In the genomic region with DNA sequence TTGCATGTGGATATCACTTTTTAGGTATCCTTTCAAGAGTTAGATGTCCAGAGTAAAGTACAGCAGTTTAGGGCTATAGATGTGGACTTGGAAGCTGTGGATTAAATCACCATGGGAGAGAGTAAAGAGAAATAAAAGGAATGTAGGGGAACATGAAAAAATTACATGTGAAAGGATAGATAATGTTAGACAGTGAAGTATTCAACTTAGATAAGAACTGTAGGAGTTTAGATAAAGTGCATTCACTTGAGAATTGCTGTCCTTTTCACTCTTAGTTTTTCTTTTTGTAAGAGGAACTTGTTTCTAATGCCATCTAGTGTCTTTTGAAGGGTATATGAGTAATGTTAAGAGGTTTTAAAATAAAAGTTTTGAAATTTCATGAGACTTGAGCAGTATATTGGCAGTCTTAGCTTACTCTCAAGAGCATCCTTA, we compare ENCODE assay signal across 8 cellular contexts. TPM values are rescaled to one million over a fixed set of nuclear protein-coding genes. Genes with fewer than 3 reads are reported as not detected.
A peak's percentile ranks its signal among the peaks of the same experiment; 100 is the strongest.
DNase-seq lines count a peak whose midpoint lies in the region; ATAC-seq, FAIRE-seq and TF ChIP-seq lines count a peak whose summit lies in the region.

No MANE protein-coding gene starts in this region.

- H3K27ac ChIP-seq in A549, result no peak overlapping the region

- peak in 1 of 2 experiments; percentile 16 for DNase-seq in A549 (ENCODE audit: low read depth in 1 of 2, low spot score in 1 of 2)
- peak; percentile 19 for DNase-seq in SKM-1 (lab: John Stamatoyannopoulos, UW; ENCODE audit: unreplicated experiment)
- peak; percentile 75 for DNase-seq in fibroblast of peridontal ligament (ENCODE audit: extremely low read depth)
- DNase-seq in urothelium cell line (ENCODE audit: low spot score), result no peak
- DNase-seq in NCI-H748 (lab: John Stamatoyannopoulos, UW; ENCODE audit: unreplicated experiment), result no peak
- no peak for DNase-seq in NCI-H345 treated with DMSO at 0.1 percent for 48 hours (lab: John Stamatoyannopoulos, UW; ENCODE audit: unreplicated experiment)
- no peak for DNase-seq in frontal cortex (ENCODE audit: low spot score in 2 of 2)

- POLR2A ChIA-PET in A549 (lab: Yijun Ruan, JAX), result no interaction called here

- TF ChIP-seq CTCF in A549 (IDR thresholded peaks at IDR 0.05), result peak; percentile 30; the same call in 1 of the 3 replicates

- no peak overlapping the region for H3K4me3 ChIP-seq in A549

- peaks cover 22% of the 10 kb centered on the region for H3K4me1 ChIP-seq in A549

- H3K4me2 ChIP-seq in A549, result peak overlapping the region; percentile 28; the same call in 1 of the 3 replicates

- no peaks in the 10 kb centered on the region for H3K9me3 ChIP-seq in A549

- CTCF ChIA-PET in A549 (lab: Yijun Ruan, JAX), result interaction anchor here (0.6 to 1.6 kb wide), 8 partner anchors 11 to 184 kb away, joined by 3 to 4 read pairs (median 3); no protein-coding TSS in a partner anchor

- TF ChIP-seq POLR2A in A549 (IDR thresholded peaks at IDR 0.05; ENCODE audit: low read length), result no peak

- peak in 1 of 2 experiments; percentile 37; a peak in 1 of 5 replicates for TF ChIP-seq RAD21 in A549 (conservative IDR thresholded peaks at IDR 0.05 in 1 of 2, IDR thresholded peaks at IDR 0.05 in 1 of 2)

- FAIRE-seq in A549 (lab: Jason Lieb, UNC) (no peak), urothelium cell line (lab: Jason Lieb, UNC) (no peak), frontal cortex (lab: Jason Lieb, UNC) (no peak)

- peak in 1 of 2 experiments; percentile 33; a peak in 1 of 6 replicates for ATAC-seq in A549
- ATAC-seq in GM18867 (IDR thresholded peaks at IDR 0.05; ENCODE audit: unreplicated experiment), result peak; percentile 39

- no peak for TF ChIP-seq EP300 in A549 (IDR thresholded peaks at IDR 0.05)

TF ChIP-seq in A549, 52 proteins besides CTCF, POLR2A, EP300 and RAD21:
- TF ChIP-seq FOSB (CRISPR knock-in tag; IDR thresholded peaks at IDR 0.05) (no peak), ESRRA (IDR thresholded peaks at IDR 0.05; ENCODE audit: borderline replicate concordance, low read length) (no peak), FOSL2 (IDR thresholded peaks at IDR 0.05) (no peak), FOSL2 (CRISPR knock-in tag; IDR thresholded peaks at IDR 0.05) (no peak), JUNB (IDR thresholded peaks at IDR 0.05) (no peak), CHD4 (IDR thresholded peaks at IDR 0.05; ENCODE audit: borderline replicate concordance) (no peak), HOXA7 (CRISPR knock-in tag; IDR thresholded peaks at IDR 0.05) (no peak), GATA3 (IDR thresholded peaks at IDR 0.05; ENCODE audit: borderline replicate concordance) (no peak), BHLHE40 (IDR thresholded peaks at IDR 0.05; ENCODE audit: low read depth, low read length) (no peak), ZFP36 (IDR thresholded peaks at IDR 0.05; ENCODE audit: borderline replicate concordance, partially characterized antibody) (no peak), POLR2AphosphoS2 (conservative IDR thresholded peaks at IDR 0.05; ENCODE audit: low read length) (no peak), HOXB5 (CRISPR knock-in tag; IDR thresholded peaks at IDR 0.05) (no peak), MAFK (IDR thresholded peaks at IDR 0.05; ENCODE audit: partially characterized antibody) (no peak), NPAS2 (CRISPR knock-in tag; IDR thresholded peaks at IDR 0.05; ENCODE audit: borderline replicate concordance) (no peak), CBX2 (IDR thresholded peaks at IDR 0.05; ENCODE audit: borderline replicate concordance, low read depth) (no peak)
- TF ChIP-seq, protein P1, sequence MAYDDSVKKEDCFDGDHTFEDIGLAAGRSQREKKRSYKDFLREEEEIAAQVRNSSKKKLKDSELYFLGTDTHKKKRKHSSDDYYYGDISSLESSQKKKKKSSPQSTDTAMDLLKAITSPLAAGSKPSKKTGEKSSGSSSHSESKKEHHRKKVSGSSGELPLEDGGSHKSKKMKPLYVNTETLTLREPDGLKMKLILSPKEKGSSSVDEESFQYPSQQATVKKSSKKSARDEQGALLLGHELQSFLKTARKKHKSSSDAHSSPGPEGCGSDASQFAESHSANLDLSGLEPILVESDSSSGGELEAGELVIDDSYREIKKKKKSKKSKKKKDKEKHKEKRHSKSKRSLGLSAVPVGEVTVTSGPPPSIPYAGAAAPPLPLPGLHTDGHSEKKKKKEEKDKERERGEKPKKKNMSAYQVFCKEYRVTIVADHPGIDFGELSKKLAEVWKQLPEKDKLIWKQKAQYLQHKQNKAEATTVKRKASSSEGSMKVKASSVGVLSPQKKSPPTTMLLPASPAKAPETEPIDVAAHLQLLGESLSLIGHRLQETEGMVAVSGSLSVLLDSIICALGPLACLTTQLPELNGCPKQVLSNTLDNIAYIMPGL (CRISPR knock-in tag; IDR thresholded peaks at IDR 0.05; ENCODE audit: borderline replicate concordance), result no peak
- TF ChIP-seq, protein P2, sequence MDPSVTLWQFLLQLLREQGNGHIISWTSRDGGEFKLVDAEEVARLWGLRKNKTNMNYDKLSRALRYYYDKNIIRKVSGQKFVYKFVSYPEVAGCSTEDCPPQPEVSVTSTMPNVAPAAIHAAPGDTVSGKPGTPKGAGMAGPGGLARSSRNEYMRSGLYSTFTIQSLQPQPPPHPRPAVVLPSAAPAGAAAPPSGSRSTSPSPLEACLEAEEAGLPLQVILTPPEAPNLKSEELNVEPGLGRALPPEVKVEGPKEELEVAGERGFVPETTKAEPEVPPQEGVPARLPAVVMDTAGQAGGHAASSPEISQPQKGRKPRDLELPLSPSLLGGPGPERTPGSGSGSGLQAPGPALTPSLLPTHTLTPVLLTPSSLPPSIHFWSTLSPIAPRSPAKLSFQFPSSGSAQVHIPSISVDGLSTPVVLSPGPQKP (IDR thresholded peaks at IDR 0.05; ENCODE audit: low read depth, low read length), result no peak
- TF ChIP-seq, protein P3, sequence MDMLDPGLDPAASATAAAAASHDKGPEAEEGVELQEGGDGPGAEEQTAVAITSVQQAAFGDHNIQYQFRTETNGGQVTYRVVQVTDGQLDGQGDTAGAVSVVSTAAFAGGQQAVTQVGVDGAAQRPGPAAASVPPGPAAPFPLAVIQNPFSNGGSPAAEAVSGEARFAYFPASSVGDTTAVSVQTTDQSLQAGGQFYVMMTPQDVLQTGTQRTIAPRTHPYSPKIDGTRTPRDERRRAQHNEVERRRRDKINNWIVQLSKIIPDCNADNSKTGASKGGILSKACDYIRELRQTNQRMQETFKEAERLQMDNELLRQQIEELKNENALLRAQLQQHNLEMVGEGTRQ (IDR thresholded peaks at IDR 0.05), result no peak
- TF ChIP-seq, protein P4, sequence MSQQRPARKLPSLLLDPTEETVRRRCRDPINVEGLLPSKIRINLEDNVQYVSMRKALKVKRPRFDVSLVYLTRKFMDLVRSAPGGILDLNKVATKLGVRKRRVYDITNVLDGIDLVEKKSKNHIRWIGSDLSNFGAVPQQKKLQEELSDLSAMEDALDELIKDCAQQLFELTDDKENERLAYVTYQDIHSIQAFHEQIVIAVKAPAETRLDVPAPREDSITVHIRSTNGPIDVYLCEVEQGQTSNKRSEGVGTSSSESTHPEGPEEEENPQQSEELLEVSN (IDR thresholded peaks at IDR 0.05; ENCODE audit: borderline replicate concordance, low read depth), result no peak
- TF ChIP-seq, protein P5, sequence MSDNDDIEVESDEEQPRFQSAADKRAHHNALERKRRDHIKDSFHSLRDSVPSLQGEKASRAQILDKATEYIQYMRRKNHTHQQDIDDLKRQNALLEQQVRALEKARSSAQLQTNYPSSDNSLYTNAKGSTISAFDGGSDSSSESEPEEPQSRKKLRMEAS (IDR thresholded peaks at IDR 0.05), result no peak
TF ChIP-seq in A549: peak in this region for 0.

RNA-seq across cellular contexts. Expression of a gene that starts 40.1 kb away (rescaled TPM):
- 19.3 and 23.6 TPM in 2 replicates for polyA plus RNA-seq in A549 (2011; rRNA removed)
- polyA plus RNA-seq in A549 (2012; cell fraction: cytosol; rRNA removed), result 17.6 and 22.3 TPM in 2 replicates
- 45.5 and 52.9 TPM in 2 replicates for polyA plus RNA-seq in A549 (2012; cell fraction: nucleus; rRNA removed)
- 16.8 to 20.5 TPM (median 18.5 TPM) in 3 replicates for polyA plus RNA-seq in A549 (2017; fragmentation: RNase III; extraction: RNeasy Plus Mini Kit Qiagen cat#74134 plus additional on column Dnase treatment)
- polyA minus RNA-seq in A549 (2011; rRNA and poly(A)+ RNA removed), result 55.6 and 60.9 TPM in 2 replicates
- 45.2 TPM for total RNA-seq in frontal cortex

Comparison
In these comparisons a context has a peak if more than half of its experiments do, and no peak if none do; other contexts are left out.
1. DNase-seq: peak in SKM-1 (single experiment) and fibroblast of peridontal ligament (single experiment); none in urothelium cell line (single experiment), NCI-H748 (single experiment), NCI-H345 treated with DMSO at 0.1 percent for 48 hours (single experiment) and frontal cortex (0 of 2).